ENCODE assay signal across 12 cellular contexts in the genomic region with DNA sequence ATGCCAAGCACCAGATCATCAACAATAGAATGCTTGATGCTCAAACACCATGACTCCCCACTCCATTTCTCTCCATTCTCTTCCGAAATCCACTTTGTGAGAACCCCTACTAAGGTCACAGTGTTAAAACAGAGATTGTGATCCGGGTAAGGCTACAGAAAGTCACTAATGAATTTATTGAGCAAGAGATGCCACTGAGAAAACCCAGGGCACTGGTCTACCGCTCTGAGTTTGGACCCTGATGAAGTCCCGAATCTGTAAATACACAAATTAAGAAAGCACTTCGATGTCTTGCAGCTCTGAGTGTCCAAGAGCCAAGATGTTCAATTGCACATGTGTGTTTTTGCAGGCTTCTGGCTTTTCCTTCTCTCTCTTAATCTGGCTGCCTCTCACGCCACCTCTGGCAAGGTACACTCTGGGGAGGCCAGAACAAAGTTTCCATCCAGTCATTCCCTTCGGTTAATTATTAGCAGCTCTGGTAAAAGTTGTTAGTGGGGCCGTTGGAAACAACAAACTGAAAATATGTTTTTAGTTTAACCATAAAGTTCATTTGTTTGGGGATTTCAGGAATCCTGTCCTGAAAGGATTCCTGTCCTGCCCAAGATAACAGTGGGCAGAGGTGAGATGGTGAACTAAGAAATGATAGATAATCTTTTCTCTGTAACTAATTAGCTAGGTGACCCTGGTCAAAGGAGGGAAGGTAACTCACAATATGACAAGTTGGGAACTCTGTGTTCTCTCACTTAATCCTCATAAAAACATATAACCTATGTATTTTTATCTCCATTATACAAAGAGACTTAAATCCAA.
DNase-seq lines count a peak whose midpoint lies in the region; ATAC-seq and TF ChIP-seq lines count a peak whose summit lies in the region.
"Had no signal": no experiment of that assay in that cellular context is flagged by ENCODE, and none has a peak within 500 bp of the region (broad histone marks: within the 10 kb centered on the region; RNA-seq: fewer than 3 reads in every experiment).

No MANE protein-coding gene starts in this region.

- H3K27ac ChIP-seq in spleen (peak overlapping the region in 7 of 8 donors; percentile 41 to 90 (median 78)), tibial nerve (peak overlapping the region in 1 of 4 donors; percentile 24)
- H3K27ac ChIP-seq: adrenal gland, right atrium auricular region had no signal

- TF ChIP-seq CTCF in spleen (IDR thresholded peaks at IDR 0.05 in 8 of 11, conservative IDR thresholded peaks at IDR 0.05 in 3 of 11) = no peak
- no peak for TF ChIP-seq CTCF in tibial nerve (IDR thresholded peaks at IDR 0.05)

- H3K27me3 ChIP-seq in spleen (replicated peaks in 1 of 7) = no peaks in the 10 kb centered on the region
- H3K27me3 ChIP-seq in tibial nerve = no peaks in the 10 kb centered on the region
- H3K27me3 ChIP-seq: adrenal gland, right atrium auricular region had no signal

- H3K9me3 ChIP-seq in spleen = no peaks in the 10 kb centered on the region
- H3K9me3 ChIP-seq in tibial nerve = no peaks in the 10 kb centered on the region
- H3K9me3 ChIP-seq: adrenal gland, right atrium auricular region had no signal

- 81 to 93% (median 86%) methylated on average over 8 of the region's 8 CpGs for WGBS in spleen, 5 donors
- WGBS in tibial nerve, 2 donors = 67 to 72% methylated on average over 8 of the region's 8 CpGs

- TF ChIP-seq POLR2A in spleen (IDR thresholded peaks at IDR 0.05) (no peak), tibial nerve (IDR thresholded peaks at IDR 0.05) (no peak)

- TF ChIP-seq EP300 in tibial nerve (IDR thresholded peaks at IDR 0.05) = no peak

- no peaks in the 10 kb centered on the region for H3K36me3 ChIP-seq in spleen
- H3K36me3 ChIP-seq in tibial nerve = no peaks in the 10 kb centered on the region
- H3K36me3 ChIP-seq: adrenal gland, right atrium auricular region had no signal

- H3K4me1 ChIP-seq in spleen (peaks cover 0 to 34% (median 5%) of the 10 kb centered on the region in 6 donors), tibial nerve (peaks cover 0 to 2% (median 1%) of the 10 kb centered on the region in 4 donors)

- DNase-seq in glomerular visceral epithelial cell (ENCODE audit: extremely low spot score) = peak; percentile 35
- no peak for DNase-seq in spleen
- DNase-seq in left ventricle myocardium superior = no peak
- no peak for DNase-seq in inferior parietal cortex (ENCODE audit: extremely low spot score)
- DNase-seq in tibial nerve (ENCODE audit: low spot score in 2 of 2) = no peak
- DNase-seq: NCI-H524 had no signal

- peak; percentile 80 for ATAC-seq in GM18909 (IDR thresholded peaks at IDR 0.05; ENCODE audit: poor library complexity, unreplicated experiment)
- peak; percentile 73 for ATAC-seq in HG03175 (IDR thresholded peaks at IDR 0.05; ENCODE audit: unreplicated experiment)
- no peak for ATAC-seq in left ventricle myocardium superior
- no peak for ATAC-seq in HG02885 (IDR thresholded peaks at IDR 0.05; ENCODE audit: poor library complexity, unreplicated experiment)
- ATAC-seq: SK-N-SH treated with all-trans-retinoic acid at 6 μM for 48 hours had no signal

- intact Hi-C loops in spleen (cut with DNase I; ENCODE audit: low total_unique reads) (no loop called here), left ventricle myocardium superior (cut with micrococcal nuclease) (no loop called here)

- peak overlapping the region in 1 of 8 donors; percentile 48 for H3K4me3 ChIP-seq in spleen
- no peak overlapping the region for H3K4me3 ChIP-seq in tibial nerve
- H3K4me3 ChIP-seq: adrenal gland, right atrium auricular region had no signal

Comparison
In these comparisons a context has a peak if more than half of its experiments do, and no peak if none do; other contexts are left out.
1. ATAC-seq: peak in GM18909 (single experiment) and HG03175 (single experiment); none in left ventricle myocardium superior (single experiment) and HG02885 (single experiment).